Comparison of ENCODE assay signal across 15 cellular contexts in the genomic region with DNA sequence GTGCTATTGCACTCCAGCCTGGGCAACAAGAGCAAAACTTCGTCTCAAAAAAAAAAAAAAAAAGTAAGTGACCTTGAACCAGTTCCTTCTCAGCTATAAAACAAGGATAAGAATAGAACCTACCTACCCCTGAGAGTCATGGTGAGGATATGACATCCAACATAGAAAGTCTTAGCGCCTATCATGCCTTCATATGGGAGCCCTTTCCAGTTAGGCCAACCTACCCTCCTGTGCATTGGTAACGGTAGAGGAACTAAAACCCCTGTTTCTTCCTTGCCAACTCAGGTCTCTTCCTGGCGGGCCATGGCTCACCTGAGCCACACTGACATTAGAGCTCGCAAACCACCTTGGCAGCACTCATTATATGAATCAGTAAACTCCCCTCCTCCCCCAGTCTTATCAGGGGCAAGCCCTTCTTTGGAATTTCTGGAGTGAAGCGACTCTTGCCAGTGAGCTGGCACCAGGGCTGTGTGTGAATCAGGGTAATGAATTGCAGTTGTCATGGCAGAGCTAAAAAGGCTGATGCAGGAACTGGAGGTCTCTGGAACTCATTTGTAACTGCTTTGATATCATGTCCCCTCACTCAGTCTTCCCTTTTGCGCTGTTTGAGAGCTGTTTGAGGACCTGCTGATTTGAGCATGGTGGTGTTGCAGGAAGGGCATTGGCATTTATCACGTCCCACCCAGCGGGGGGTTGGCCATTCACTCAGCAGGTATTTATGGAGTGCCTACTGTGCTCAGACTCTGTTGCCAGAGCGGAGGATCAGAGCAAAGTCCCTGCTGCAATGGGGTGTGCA. TPM values are rescaled to one million over a fixed set of nuclear protein-coding genes. Genes with fewer than 3 reads are reported as not detected.
DNase-seq lines count a peak whose midpoint lies in the region; ATAC-seq and TF ChIP-seq lines count a peak whose summit lies in the region.
"Had no signal": no experiment of that assay in that cellular context is flagged by ENCODE, and none has a peak within 500 bp of the region (broad histone marks: within the 10 kb centered on the region; RNA-seq: fewer than 3 reads in every experiment).

No MANE protein-coding gene starts in this region.

- peaks cover 12% of the 10 kb centered on the region; the same call in 1 of the 2 replicates for H3K36me3 Mint-ChIP-seq in HFFc6 (ENCODE audit: low read depth)
- no peaks in the 10 kb centered on the region for H3K36me3 Mint-ChIP-seq in WTC11
- no peaks in the 10 kb centered on the region for H3K36me3 Mint-ChIP-seq in natural killer cell
- H3K36me3 Mint-ChIP-seq: activated naive CD4-positive, alpha-beta T cell treated with anti-CD3 and anti-CD28 coated beads, Interleukin-2, amount 50 U/mL, for 72 hours had no signal

- no peak overlapping the region for H3K4me3 Mint-ChIP-seq in HFFc6
- no peak overlapping the region for H3K4me3 Mint-ChIP-seq in WTC11
- H3K4me3 Mint-ChIP-seq in natural killer cell, result no peak overlapping the region
- H3K4me3 Mint-ChIP-seq: activated CD8-positive, alpha-beta T cell treated with anti-CD3 and anti-CD28 coated beads, Interleukin-2, amount 10 ng/mL, durations not matched to agents 7 days and 5 days had no signal

- H3K4me1 Mint-ChIP-seq in HFFc6 (ENCODE audit: low read depth), result peaks cover 31% of the 10 kb centered on the region
- H3K4me1 Mint-ChIP-seq in WTC11, result peaks cover 59% of the 10 kb centered on the region
- no peaks in the 10 kb centered on the region for H3K4me1 Mint-ChIP-seq in natural killer cell

- CTCF ChIA-PET in WTC11 (lab: Charles Lee), result interaction anchor here (0.7 to 2.8 kb wide), 6 partner anchors 9 to 120 kb away, joined by 3 to 21 read pairs (median 4); partner anchors contain the start of gene WWC1

- POLR2A ChIA-PET in WTC11 (lab: Charles Lee), result interaction anchor here (1.2 kb wide), 1 partner anchor 10 kb away, joined by 6 read pairs; no protein-coding TSS in a partner anchor

- ATAC-seq in WTC11, result no peak
- peak; percentile 92 for ATAC-seq in left colon
- ATAC-seq in GM19463 (IDR thresholded peaks at IDR 0.05; ENCODE audit: unreplicated experiment), result no peak
- no peak for ATAC-seq in natural killer cell
- ATAC-seq: activated CD8-positive, alpha-beta T cell treated with anti-CD3 and anti-CD28 coated beads, Interleukin-2, amount 10 ng/mL, durations not matched to agents 7 days and 5 days; activated naive CD4-positive, alpha-beta T cell treated with anti-CD3 and anti-CD28 coated beads, Interleukin-2, amount 50 U/mL, for 72 hours had no signal

- intact Hi-C loops in left colon (cut with DNase I, micrococcal nuclease) (no loop called here), natural killer cell (cut with micrococcal nuclease) (no loop called here)

- H3K27ac Mint-ChIP-seq in HFFc6, result 0 out of 2 replicates have a peak overlapping the region, but pooled peaks have one; percentile 17
- H3K27ac Mint-ChIP-seq in WTC11, result peak overlapping the region; percentile 22; the same call in 1 of the 2 replicates
- H3K27ac Mint-ChIP-seq in natural killer cell, result no peak overlapping the region
- H3K27ac Mint-ChIP-seq: activated CD8-positive, alpha-beta T cell treated with anti-CD3 and anti-CD28 coated beads, Interleukin-2, amount 10 ng/mL, durations not matched to agents 7 days and 5 days had no signal

- peaks cover 7% of the 10 kb centered on the region for H3K27me3 Mint-ChIP-seq in HFFc6 (ENCODE audit: insufficient read depth)
- peaks cover 2% of the 10 kb centered on the region for H3K27me3 Mint-ChIP-seq in WTC11 (ENCODE audit: low read depth)
- peaks cover 12 to 21% of the 10 kb centered on the region in 2 donors for H3K27me3 Mint-ChIP-seq in natural killer cell (ENCODE audit: low read depth in 2 of 2)

- TF ChIP-seq CTCF in HFFc6 (IDR thresholded peaks at IDR 0.05) (no peak), WTC11 (IDR thresholded peaks at IDR 0.05) (no peak), natural killer cell (IDR thresholded peaks at IDR 0.05) (no peak)

- peak; percentile 66 for DNase-seq in 8988T
- DNase-seq in HFFc6, result no peak
- no peak for DNase-seq in WTC11 (ENCODE audit: low spot score)
- DNase-seq in left colon, result peak in 1 of 2 donors; percentile 85
- DNase-seq in stimulated activated CD4-positive, alpha-beta T cell treated with anti-CD3 and anti-CD28 coated beads, Interleukin-4, amount 100 ng/mL, for 1 hour, result no peak
- DNase-seq in natural killer cell, result no peak
- DNase-seq in NCI-H774 (lab: John Stamatoyannopoulos, UW), result no peak
- DNase-seq: activated CD8-positive, alpha-beta T cell treated with anti-CD3 and anti-CD28 coated beads, Interleukin-2, amount 10 ng/mL, durations not matched to agents 7 days and 5 days; dermis blood vessel endothelial cell; midbrain; NCI-H1436; right cardiac atrium had no signal

- peaks cover 11% of the 10 kb centered on the region; the same call in 1 of the 2 replicates for H3K9me3 Mint-ChIP-seq in HFFc6
- no peaks in the 10 kb centered on the region for H3K9me3 Mint-ChIP-seq in WTC11
- H3K9me3 Mint-ChIP-seq in natural killer cell, result no peaks in the 10 kb centered on the region
- H3K9me3 Mint-ChIP-seq: activated naive CD4-positive, alpha-beta T cell treated with anti-CD3 and anti-CD28 coated beads, Interleukin-2, amount 50 U/mL, for 72 hours had no signal

TF ChIP-seq in WTC11, 78 proteins besides CTCF, POLR2A, EP300 and RAD21:
- TF ChIP-seq ZNF423 (CRISPR knock-in tag; IDR thresholded peaks at IDR 0.05), result peak; percentile 40; the same call in 1 of the 2 replicates
- TF ChIP-seq, protein P1, sequence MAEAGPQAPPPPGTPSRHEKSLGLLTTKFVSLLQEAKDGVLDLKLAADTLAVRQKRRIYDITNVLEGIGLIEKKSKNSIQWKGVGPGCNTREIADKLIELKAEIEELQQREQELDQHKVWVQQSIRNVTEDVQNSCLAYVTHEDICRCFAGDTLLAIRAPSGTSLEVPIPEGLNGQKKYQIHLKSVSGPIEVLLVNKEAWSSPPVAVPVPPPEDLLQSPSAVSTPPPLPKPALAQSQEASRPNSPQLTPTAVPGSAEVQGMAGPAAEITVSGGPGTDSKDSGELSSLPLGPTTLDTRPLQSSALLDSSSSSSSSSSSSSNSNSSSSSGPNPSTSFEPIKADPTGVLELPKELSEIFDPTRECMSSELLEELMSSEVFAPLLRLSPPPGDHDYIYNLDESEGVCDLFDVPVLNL (CRISPR knock-in tag; IDR thresholded peaks at IDR 0.05; ENCODE audit: borderline replicate concordance, low read depth), result no peak
TF ChIP-seq in WTC11: peak in this region for 1.

RNA-seq across cellular contexts. Expression of gene WWC1, which starts 10.3 kb away (rescaled TPM):
- 1 to 10 TPM; 3.3 to 8.4 (median 7.2) TPM for total RNA-seq in HFFc6 (2021; fragmentation: NEBNext Ultra II Directional; extraction: Animal tissue kit (Norgen Biotek cat#: 25700))
- total RNA-seq in WTC11 (2021) (29.1 to 48.4 TPM (median 31.6 TPM) in 3 replicates), left colon (10 to 100 TPM; 18.7 to 38.3 TPM), natural killer cell (under 1 TPM; 0.42 to 0.66 (median 0.53) TPM)
- total RNA-seq: activated CD8-positive, alpha-beta T cell treated with anti-CD3 and anti-CD28 coated beads, Interleukin-2, amount 10 ng/mL, durations not matched to agents 7 days and 5 days; T-helper 2 cell treated with Interferon-gamma antibody and Interleukin-4, amounts not matched to agents 100 ng/mL and 5 ng/mL, for 36 hours had no signal

Comparison
In these comparisons a context has a peak if more than half of its experiments do, and no peak if none do; other contexts are left out.
1. H3K27ac Mint-ChIP-seq: peak in HFFc6 (single experiment) and WTC11 (single experiment); none in natural killer cell (0 of 2).